ENCODE assay signal across 1 cellular context in the genomic region with DNA sequence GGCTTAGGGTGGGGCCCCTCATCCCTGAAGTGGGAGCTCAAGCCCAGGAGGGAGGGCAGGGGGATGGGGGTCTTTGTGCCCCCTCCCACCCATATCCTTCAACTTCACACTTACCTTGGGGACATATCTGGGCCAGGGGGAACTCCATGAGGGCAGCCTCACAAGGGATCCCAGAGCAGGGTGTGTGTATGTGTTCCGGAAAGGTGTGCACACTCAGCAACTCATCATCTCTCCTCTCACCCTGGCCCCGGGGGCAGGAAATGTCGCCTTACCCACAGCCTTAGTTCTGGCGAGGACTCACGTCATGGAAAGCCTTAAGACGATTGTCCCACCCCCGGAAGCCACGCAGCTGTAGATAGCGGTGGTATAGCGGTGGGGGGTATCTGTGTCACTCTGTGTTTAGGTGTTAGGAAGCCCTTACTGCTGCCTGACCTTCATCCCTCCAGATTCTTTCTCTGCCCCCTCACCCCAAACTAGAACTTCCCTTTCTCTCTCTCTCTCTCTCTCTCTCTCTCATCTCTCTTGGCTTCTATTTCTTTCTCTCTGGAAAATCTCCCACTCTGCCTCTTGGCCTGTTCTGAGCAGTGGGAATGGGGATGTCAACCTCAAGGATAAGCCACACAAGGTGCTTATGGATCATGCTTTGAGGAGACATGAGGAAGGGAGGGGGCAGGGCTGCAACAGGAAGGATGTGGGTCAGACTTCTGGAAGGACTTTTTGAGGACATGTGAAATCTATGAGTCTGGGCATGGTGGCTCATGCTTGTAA.
TF ChIP-seq lines count a peak whose summit lies in the region.

A gene (minus strand): TSS at position 288 of the 768 bp plus-strand sequence. CDS start 140 bp downstream, at position 148.

TF ChIP-seq in K562, 482 proteins besides CTCF, POLR2A, EP300 and RAD21 (continued from another document and continues in another):
- TF ChIP-seq, protein P1, sequence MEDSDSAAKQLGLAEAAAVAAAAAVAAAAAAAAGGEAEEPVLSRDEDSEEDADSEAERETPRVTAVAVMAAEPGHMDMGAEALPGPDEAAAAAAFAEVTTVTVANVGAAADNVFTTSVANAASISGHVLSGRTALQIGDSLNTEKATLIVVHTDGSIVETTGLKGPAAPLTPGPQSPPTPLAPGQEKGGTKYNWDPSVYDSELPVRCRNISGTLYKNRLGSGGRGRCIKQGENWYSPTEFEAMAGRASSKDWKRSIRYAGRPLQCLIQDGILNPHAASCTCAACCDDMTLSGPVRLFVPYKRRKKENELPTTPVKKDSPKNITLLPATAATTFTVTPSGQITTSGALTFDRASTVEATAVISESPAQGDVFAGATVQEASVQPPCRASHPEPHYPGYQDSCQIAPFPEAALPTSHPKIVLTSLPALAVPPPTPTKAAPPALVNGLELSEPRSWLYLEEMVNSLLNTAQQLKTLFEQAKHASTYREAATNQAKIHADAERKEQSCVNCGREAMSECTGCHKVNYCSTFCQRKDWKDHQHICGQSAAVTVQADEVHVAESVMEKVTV (CRISPR knock-in tag; IDR thresholded peaks at IDR 0.05) = no peak
- no peak for TF ChIP-seq NCOA4 (IDR thresholded peaks at IDR 0.05; ENCODE audit: partially characterized antibody)
- TF ChIP-seq, protein P2, sequence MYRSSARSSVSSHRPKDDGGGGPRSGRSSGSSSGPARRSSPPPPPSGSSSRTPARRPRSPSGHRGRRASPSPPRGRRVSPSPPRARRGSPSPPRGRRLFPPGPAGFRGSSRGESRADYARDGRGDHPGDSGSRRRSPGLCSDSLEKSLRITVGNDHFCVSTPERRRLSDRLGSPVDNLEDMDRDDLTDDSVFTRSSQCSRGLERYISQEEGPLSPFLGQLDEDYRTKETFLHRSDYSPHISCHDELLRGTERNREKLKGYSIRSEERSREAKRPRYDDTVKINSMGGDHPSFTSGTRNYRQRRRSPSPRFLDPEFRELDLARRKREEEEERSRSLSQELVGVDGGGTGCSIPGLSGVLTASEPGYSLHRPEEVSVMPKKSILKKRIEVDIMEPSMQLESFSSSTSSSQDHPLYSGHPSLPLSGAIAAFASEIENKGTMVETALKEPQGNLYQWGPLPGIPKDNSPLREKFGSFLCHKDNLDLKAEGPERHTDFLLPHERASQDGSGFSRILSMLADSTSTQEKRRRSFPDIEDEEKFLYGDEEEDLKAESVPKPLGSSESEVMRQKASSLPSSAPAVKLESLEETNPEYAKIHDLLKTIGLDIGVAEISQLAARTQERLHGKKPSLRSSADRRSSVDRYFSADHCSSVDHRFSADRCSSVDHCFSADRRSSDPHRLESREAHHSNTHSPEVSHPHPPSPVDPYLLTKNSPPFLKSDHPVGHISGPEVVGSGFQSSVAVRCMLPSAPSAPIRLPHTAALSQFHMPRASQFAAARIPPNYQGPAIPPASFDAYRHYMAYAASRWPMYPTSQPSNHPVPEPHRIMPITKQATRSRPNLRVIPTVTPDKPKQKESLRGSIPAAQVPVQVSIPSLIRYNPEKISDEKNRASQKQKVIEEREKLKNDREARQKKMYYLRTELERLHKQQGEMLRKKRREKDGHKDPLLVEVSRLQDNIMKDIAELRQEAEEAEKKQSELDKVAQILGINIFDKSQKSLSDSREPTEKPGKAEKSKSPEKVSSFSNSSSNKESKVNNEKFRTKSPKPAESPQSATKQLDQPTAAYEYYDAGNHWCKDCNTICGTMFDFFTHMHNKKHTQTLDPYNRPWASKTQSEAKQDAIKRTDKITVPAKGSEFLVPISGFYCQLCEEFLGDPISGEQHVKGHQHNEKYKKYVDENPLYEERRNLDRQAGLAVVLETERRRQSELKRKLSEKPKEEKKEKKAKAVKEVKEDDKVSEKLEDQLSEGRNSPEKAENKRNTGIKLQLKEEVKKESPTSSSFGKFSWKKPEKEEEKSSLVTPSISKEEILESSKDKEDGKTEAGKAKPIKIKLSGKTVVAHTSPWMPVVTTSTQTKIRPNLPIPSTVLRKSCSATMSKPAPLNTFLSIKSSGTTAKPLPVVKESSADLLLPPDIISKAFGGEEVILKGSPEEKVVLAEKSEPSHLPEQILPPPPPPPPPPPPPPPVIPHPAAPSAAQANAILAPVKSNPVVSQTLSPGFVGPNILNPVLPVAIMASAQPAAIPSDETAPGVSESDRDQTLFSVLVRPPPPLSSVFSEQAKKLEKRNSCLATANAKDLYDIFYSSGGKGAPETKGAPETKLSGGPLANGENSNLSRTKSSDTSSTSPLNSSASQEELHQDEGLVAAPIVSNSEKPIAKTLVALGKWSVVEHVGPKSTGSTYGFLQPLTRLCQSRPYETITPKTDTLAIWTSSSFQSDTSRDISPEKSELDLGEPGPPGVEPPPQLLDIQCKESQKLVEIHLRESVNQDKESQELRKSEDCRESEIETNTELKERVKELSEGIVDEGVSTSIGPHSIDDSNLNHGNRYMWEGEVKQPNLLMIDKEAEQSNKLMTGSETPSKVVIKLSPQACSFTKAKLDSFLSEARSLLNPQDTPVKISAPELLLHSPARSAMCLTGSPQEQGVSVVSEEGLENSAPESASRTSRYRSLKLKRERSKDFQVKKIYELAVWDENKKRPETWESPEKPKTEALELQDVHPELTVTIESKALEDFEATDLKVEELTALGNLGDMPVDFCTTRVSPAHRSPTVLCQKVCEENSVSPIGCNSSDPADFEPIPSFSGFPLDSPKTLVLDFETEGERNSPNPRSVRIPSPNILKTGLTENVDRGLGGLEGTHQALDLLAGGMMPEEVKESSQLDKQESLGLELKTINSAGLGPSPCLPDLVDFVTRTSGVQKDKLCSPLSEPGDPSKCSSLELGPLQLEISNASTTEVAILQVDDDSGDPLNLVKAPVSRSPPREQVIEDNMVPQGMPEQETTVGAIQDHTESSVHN (IDR thresholded peaks at IDR 0.05; ENCODE audit: borderline replicate concordance in 1 of 2, low read depth in 1 of 2) = no peak
- no peak for TF ChIP-seq ZNF12 (CRISPR knock-in tag; IDR thresholded peaks at IDR 0.05)
- TF ChIP-seq HOXB6 (CRISPR knock-in tag; IDR thresholded peaks at IDR 0.05; ENCODE audit: borderline replicate concordance) = no peak
- TF ChIP-seq ZEB2 (IDR thresholded peaks at IDR 0.05) = peak; percentile 20; the same call in 1 of the 2 replicates
- TF ChIP-seq ASH1L (IDR thresholded peaks at IDR 0.05; ENCODE audit: borderline replicate concordance, low read depth, partially characterized antibody) = no peak
- peak; percentile 70 for TF ChIP-seq MAFK (IDR thresholded peaks at IDR 0.05; ENCODE audit: low read length)
- TF ChIP-seq ZNF197 (CRISPR knock-in tag; IDR thresholded peaks at IDR 0.05; ENCODE audit: low read depth) = no peak
- TF ChIP-seq SREBF2 (CRISPR knock-in tag; IDR thresholded peaks at IDR 0.05) = no peak
- TF ChIP-seq MYNN (IDR thresholded peaks at IDR 0.05) = no peak
- no peak for TF ChIP-seq MYNN (CRISPR knock-in tag; IDR thresholded peaks at IDR 0.05)
- peak; percentile 54; the same call in 1 of the 2 replicates for TF ChIP-seq ELF1 (tag; IDR thresholded peaks at IDR 0.05)
- peak; percentile 68 for TF ChIP-seq ARID1B (IDR thresholded peaks at IDR 0.05)
- TF ChIP-seq, protein P3, sequence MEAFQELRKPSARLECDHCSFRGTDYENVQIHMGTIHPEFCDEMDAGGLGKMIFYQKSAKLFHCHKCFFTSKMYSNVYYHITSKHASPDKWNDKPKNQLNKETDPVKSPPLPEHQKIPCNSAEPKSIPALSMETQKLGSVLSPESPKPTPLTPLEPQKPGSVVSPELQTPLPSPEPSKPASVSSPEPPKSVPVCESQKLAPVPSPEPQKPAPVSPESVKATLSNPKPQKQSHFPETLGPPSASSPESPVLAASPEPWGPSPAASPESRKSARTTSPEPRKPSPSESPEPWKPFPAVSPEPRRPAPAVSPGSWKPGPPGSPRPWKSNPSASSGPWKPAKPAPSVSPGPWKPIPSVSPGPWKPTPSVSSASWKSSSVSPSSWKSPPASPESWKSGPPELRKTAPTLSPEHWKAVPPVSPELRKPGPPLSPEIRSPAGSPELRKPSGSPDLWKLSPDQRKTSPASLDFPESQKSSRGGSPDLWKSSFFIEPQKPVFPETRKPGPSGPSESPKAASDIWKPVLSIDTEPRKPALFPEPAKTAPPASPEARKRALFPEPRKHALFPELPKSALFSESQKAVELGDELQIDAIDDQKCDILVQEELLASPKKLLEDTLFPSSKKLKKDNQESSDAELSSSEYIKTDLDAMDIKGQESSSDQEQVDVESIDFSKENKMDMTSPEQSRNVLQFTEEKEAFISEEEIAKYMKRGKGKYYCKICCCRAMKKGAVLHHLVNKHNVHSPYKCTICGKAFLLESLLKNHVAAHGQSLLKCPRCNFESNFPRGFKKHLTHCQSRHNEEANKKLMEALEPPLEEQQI (IDR thresholded peaks at IDR 0.05) = no peak
- TF ChIP-seq ZNF354B (CRISPR knock-in tag; IDR thresholded peaks at IDR 0.05) = no peak
- TF ChIP-seq, protein P4, sequence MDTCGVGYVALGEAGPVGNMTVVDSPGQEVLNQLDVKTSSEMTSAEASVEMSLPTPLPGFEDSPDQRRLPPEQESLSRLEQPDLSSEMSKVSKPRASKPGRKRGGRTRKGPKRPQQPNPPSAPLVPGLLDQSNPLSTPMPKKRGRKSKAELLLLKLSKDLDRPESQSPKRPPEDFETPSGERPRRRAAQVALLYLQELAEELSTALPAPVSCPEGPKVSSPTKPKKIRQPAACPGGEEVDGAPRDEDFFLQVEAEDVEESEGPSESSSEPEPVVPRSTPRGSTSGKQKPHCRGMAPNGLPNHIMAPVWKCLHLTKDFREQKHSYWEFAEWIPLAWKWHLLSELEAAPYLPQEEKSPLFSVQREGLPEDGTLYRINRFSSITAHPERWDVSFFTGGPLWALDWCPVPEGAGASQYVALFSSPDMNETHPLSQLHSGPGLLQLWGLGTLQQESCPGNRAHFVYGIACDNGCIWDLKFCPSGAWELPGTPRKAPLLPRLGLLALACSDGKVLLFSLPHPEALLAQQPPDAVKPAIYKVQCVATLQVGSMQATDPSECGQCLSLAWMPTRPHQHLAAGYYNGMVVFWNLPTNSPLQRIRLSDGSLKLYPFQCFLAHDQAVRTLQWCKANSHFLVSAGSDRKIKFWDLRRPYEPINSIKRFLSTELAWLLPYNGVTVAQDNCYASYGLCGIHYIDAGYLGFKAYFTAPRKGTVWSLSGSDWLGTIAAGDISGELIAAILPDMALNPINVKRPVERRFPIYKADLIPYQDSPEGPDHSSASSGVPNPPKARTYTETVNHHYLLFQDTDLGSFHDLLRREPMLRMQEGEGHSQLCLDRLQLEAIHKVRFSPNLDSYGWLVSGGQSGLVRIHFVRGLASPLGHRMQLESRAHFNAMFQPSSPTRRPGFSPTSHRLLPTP (IDR thresholded peaks at IDR 0.05; ENCODE audit: borderline replicate concordance, extremely low read depth, insufficient read length) = no peak
- peak; percentile 95 for TF ChIP-seq CREB1 (IDR thresholded peaks at IDR 0.05)
- peak; percentile 85 for TF ChIP-seq CREB1 (CRISPR knock-in tag; IDR thresholded peaks at IDR 0.05)
- TF ChIP-seq RBM14 (IDR thresholded peaks at IDR 0.05; ENCODE audit: borderline replicate concordance, insufficient read depth, low read depth, low read length) = no peak
- TF ChIP-seq DACH1 (IDR thresholded peaks at IDR 0.05; ENCODE audit: partially characterized antibody) = no peak
- TF ChIP-seq, protein P5, sequence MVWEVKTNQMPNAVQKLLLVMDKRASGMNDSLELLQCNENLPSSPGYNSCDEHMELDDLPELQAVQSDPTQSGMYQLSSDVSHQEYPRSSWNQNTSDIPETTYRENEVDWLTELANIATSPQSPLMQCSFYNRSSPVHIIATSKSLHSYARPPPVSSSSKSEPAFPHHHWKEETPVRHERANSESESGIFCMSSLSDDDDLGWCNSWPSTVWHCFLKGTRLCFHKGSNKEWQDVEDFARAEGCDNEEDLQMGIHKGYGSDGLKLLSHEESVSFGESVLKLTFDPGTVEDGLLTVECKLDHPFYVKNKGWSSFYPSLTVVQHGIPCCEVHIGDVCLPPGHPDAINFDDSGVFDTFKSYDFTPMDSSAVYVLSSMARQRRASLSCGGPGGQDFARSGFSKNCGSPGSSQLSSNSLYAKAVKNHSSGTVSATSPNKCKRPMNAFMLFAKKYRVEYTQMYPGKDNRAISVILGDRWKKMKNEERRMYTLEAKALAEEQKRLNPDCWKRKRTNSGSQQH (CRISPR knock-in tag; IDR thresholded peaks at IDR 0.05) = no peak
- TF ChIP-seq, protein P6, sequence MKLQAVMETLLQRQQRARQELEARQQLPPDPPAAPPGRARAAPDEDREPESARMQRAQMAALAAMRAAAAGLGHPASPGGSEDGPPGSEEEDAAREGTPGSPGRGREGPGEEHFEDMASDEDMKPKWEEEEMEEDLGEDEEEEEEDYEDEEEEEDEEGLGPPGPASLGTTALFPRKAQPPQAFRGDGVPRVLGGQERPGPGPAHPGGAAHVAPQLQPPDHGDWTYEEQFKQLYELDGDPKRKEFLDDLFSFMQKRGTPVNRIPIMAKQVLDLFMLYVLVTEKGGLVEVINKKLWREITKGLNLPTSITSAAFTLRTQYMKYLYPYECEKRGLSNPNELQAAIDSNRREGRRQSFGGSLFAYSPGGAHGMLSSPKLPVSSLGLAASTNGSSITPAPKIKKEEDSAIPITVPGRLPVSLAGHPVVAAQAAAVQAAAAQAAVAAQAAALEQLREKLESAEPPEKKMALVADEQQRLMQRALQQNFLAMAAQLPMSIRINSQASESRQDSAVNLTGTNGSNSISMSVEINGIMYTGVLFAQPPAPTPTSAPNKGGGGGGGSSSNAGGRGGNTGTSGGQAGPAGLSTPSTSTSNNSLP (IDR thresholded peaks at IDR 0.05; ENCODE audit: borderline replicate concordance, low read depth, low read length) = no peak
- no peak for TF ChIP-seq ZKSCAN3 (CRISPR knock-in tag; IDR thresholded peaks at IDR 0.05)
- peak; percentile 92 for TF ChIP-seq GABPB1 (CRISPR knock-in tag; IDR thresholded peaks at IDR 0.05)
- no peak for TF ChIP-seq POLR2AphosphoS2 (IDR thresholded peaks at IDR 0.05; ENCODE audit: low read length)
- peak; percentile 29; the same call in 1 of the 2 replicates for TF ChIP-seq POLR2G (IDR thresholded peaks at IDR 0.05; ENCODE audit: low read depth, low read length)
- no peak for TF ChIP-seq PHF21A (IDR thresholded peaks at IDR 0.05; ENCODE audit: borderline replicate concordance, low read depth)
- TF ChIP-seq, protein P7, sequence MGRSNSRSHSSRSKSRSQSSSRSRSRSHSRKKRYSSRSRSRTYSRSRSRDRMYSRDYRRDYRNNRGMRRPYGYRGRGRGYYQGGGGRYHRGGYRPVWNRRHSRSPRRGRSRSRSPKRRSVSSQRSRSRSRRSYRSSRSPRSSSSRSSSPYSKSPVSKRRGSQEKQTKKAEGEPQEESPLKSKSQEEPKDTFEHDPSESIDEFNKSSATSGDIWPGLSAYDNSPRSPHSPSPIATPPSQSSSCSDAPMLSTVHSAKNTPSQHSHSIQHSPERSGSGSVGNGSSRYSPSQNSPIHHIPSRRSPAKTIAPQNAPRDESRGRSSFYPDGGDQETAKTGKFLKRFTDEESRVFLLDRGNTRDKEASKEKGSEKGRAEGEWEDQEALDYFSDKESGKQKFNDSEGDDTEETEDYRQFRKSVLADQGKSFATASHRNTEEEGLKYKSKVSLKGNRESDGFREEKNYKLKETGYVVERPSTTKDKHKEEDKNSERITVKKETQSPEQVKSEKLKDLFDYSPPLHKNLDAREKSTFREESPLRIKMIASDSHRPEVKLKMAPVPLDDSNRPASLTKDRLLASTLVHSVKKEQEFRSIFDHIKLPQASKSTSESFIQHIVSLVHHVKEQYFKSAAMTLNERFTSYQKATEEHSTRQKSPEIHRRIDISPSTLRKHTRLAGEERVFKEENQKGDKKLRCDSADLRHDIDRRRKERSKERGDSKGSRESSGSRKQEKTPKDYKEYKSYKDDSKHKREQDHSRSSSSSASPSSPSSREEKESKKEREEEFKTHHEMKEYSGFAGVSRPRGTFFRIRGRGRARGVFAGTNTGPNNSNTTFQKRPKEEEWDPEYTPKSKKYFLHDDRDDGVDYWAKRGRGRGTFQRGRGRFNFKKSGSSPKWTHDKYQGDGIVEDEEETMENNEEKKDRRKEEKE (IDR thresholded peaks at IDR 0.05; ENCODE audit: borderline replicate concordance in 1 of 2, control insufficient read depth in 1 of 2, low read depth in 2 of 2, low read length in 1 of 2) = no peak
- no peak for TF ChIP-seq ZNF41 (CRISPR knock-in tag; conservative IDR thresholded peaks at IDR 0.05)
